8 cellular contexts compared by ENCODE assay signal in genomic region chr17:55265434-55266021, GRCh38. TPM values are rescaled to one million over a fixed set of nuclear protein-coding genes. Genes with fewer than 3 reads are reported as not detected.
DNase-seq lines count a peak whose midpoint lies in the region; ATAC-seq and TF ChIP-seq lines count a peak whose summit lies in the region.

No MANE protein-coding gene starts in this region.

- no peaks in the 10 kb centered on the region for H3K36me3 ChIP-seq in brain microvascular endothelial cell (replicated peaks)

- in situ Hi-C loops in brain microvascular endothelial cell (cut with HindIII; ENCODE audit: low pct_ligation_motif_present, low sequenced_read_pairs): no loop called here

- DNase-seq in D341Med (ENCODE audit: low spot score) (peak; percentile 76), T-helper 22 cell (ENCODE audit: low read depth) (peak; percentile 8), endothelial cell (ENCODE audit: low spot score) (peak; percentile 17), putamen (ENCODE audit: low spot score) (no peak), NCI-H2196 treated with DMSO at 0.1 percent for 48 hours (lab: John Stamatoyannopoulos, UW; ENCODE audit: unreplicated experiment) (no peak), LoVo (ENCODE audit: low spot score) (no peak), brain microvascular endothelial cell (no peak)
- DNase-seq in naive thymus-derived CD8-positive, alpha-beta T cell: peak in 2 of 10 donors; percentile 11 to 27

- H3K27ac ChIP-seq in brain microvascular endothelial cell: no peak overlapping the region

- POLR2A ChIA-PET in naive thymus-derived CD8-positive, alpha-beta T cell (lab: Charles Lee): interaction anchor here (1.0 to 3.5 kb wide), 2 partner anchors 11 to 28 kb away, joined by 4 to 22 read pairs; no protein-coding TSS in a partner anchor

- no peaks in the 10 kb centered on the region for H3K36me3 Mint-ChIP-seq in endothelial cell (ENCODE audit: low read depth, unreplicated experiment)
- H3K36me3 Mint-ChIP-seq in naive thymus-derived CD8-positive, alpha-beta T cell: peaks cover 0 to 6% (median 0%) of the 10 kb centered on the region in 3 donors

- TF ChIP-seq CTCF in endothelial cell (IDR thresholded peaks at IDR 0.05; ENCODE audit: unreplicated experiment) (no peak), brain microvascular endothelial cell (IDR thresholded peaks at IDR 0.05; ENCODE audit: low read depth, low read length, missing control alignments) (no peak)

- peaks cover 42% of the 10 kb centered on the region for H3K27me3 ChIP-seq in brain microvascular endothelial cell (replicated peaks)

- no peak overlapping the region for H3K27ac Mint-ChIP-seq in endothelial cell (ENCODE audit: unreplicated experiment)
- H3K27ac Mint-ChIP-seq in naive thymus-derived CD8-positive, alpha-beta T cell: no peak overlapping the region

- H3K9me3 Mint-ChIP-seq in endothelial cell (ENCODE audit: unreplicated experiment): no peaks in the 10 kb centered on the region
- H3K9me3 Mint-ChIP-seq in naive thymus-derived CD8-positive, alpha-beta T cell: peaks cover 0 to 6% (median 4%) of the 10 kb centered on the region in 9 donors

- peaks cover 7% of the 10 kb centered on the region for H3K4me1 Mint-ChIP-seq in endothelial cell (ENCODE audit: unreplicated experiment)
- H3K4me1 Mint-ChIP-seq in naive thymus-derived CD8-positive, alpha-beta T cell: peaks cover 7 to 28% (median 22%) of the 10 kb centered on the region in 4 donors

- peaks cover 10% of the 10 kb centered on the region for H3K27me3 Mint-ChIP-seq in endothelial cell (ENCODE audit: unreplicated experiment)
- peaks cover 32 to 76% (median 53%) of the 10 kb centered on the region in 5 donors for H3K27me3 Mint-ChIP-seq in naive thymus-derived CD8-positive, alpha-beta T cell

- peak; percentile 15 to 25 for ATAC-seq in naive thymus-derived CD8-positive, alpha-beta T cell

- H3K4me3 ChIP-seq in brain microvascular endothelial cell (ENCODE audit: low read depth, low read length): no peak overlapping the region

- H3K4me3 Mint-ChIP-seq in endothelial cell (ENCODE audit: unreplicated experiment): no peak overlapping the region
- H3K4me3 Mint-ChIP-seq in naive thymus-derived CD8-positive, alpha-beta T cell: peak overlapping the region; percentile 59 to 82 (median 69)

RNA-seq across cellular contexts. Expression of gene HLF, which starts 0.8 kb away (rescaled TPM):
- total RNA-seq in endothelial cell (ENCODE audit: unreplicated experiment): not detected
- total RNA-seq in naive thymus-derived CD8-positive, alpha-beta T cell: under 1 TPM; 0.49 TPM
- polyA plus RNA-seq in naive thymus-derived CD8-positive, alpha-beta T cell: under 1 TPM in 1 of 3 donors, not detected in 2; 0.03 TPM

Comparison
In these comparisons a context has a peak if more than half of its experiments do, and no peak if none do; other contexts are left out.
1. DNase-seq: peak in D341Med (single experiment), T-helper 22 cell (single experiment) and endothelial cell (single experiment); none in putamen (single experiment), NCI-H2196 treated with DMSO at 0.1 percent for 48 hours (single experiment), LoVo (single experiment) and brain microvascular endothelial cell (single experiment).